In the genomic region with DNA sequence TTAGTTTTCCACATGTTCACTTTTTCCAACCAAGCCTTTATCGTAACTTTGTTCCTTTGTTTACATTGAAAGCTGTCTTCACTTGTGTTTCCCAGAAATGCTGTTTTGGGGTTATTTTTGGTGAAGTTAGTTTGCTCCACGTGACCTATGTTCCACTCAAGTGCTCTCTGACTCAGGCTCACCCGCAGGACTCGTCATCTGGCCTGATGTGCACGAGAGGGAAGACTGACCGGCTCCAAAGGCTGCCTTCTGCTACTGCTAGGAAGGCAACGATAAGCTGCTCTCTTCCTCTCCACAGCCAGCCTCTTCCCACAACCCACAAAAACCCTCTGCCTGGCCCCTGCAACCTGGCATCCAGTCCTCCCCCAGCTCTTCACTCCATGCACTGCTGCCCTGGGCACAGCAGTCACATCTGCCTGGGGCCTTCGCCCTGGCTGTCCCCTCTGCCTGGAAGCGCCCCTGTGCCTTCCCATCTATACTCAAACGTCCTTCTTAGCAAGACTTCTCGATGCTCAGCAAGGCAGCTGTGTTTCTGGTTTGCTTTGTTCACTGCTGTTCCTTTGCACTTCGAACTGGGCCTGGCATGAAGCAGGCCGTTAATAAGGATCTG, we compare ENCODE assay signal across 8 cellular contexts. TPM values are rescaled to one million over a fixed set of nuclear protein-coding genes. Genes with fewer than 3 reads are reported as not detected.
DNase-seq lines count a peak whose midpoint lies in the region; ATAC-seq lines count a peak whose summit lies in the region.

No MANE protein-coding gene starts in this region.

- H3K4me1 ChIP-seq in right cardiac atrium (ENCODE audit: control insufficient read depth, insufficient read depth, low read length) = peaks cover 27% of the 10 kb centered on the region

- ATAC-seq in GM21423 (IDR thresholded peaks at IDR 0.05; ENCODE audit: unreplicated experiment) = peak; percentile 47
- peak; percentile 91 to 94 for ATAC-seq in right cardiac atrium
- ATAC-seq in HG02678 (IDR thresholded peaks at IDR 0.05; ENCODE audit: unreplicated experiment) = no peak
- no peak for ATAC-seq in HG02973 (IDR thresholded peaks at IDR 0.05; ENCODE audit: unreplicated experiment)
- ATAC-seq in HG03520 (IDR thresholded peaks at IDR 0.05; ENCODE audit: unreplicated experiment) = no peak

- H3K9me3 ChIP-seq in right cardiac atrium (ENCODE audit: control insufficient read depth, low read length) = no peaks in the 10 kb centered on the region

- peak overlapping the region; percentile 25 for H3K27ac ChIP-seq in angular gyrus (ENCODE audit: low read depth, low read length)
- peak overlapping the region; percentile 90 for H3K27ac ChIP-seq in right cardiac atrium (ENCODE audit: low read length)

- H3K27me3 ChIP-seq in right cardiac atrium (ENCODE audit: control insufficient read depth, insufficient read depth) = no peaks in the 10 kb centered on the region

- no peak overlapping the region for H3K4me3 ChIP-seq in right cardiac atrium (ENCODE audit: low read length)
- peak overlapping the region; percentile 6 for H3K4me3 ChIP-seq in skeletal muscle cell (ENCODE audit: low read depth, low read length)

- intact Hi-C loops in right cardiac atrium (cut with DNase I) = no loop called here

- 10% methylated on average over 13 of the region's 13 CpGs for WGBS in right cardiac atrium

- DNase-seq in RPMI7951 (ENCODE audit: low read depth) = peak; percentile 96
- DNase-seq in right cardiac atrium = peak; percentile 81 to 86 (median 84)
- DNase-seq in skeletal muscle cell (ENCODE audit: low read depth) = peak; percentile 77

RNA-seq across cellular contexts. Expression of a gene that starts 28.0 kb away (rescaled TPM):
- 6.5 and 7.6 TPM in 2 replicates for total RNA-seq in RPMI7951 (2014; rRNA removed; shearing (Covaris generic))
- total RNA-seq in right cardiac atrium = 10 to 100 TPM; 21.9 to 29.4 (median 23.0) TPM
- 11.1 TPM for polyA plus RNA-seq in right cardiac atrium

Comparison
In these comparisons a context has a peak if more than half of its experiments do, and no peak if none do; other contexts are left out.
1. ATAC-seq: peak in GM21423 (single experiment) and right cardiac atrium (2 of 2); none in HG02678 (single experiment), HG02973 (single experiment) and HG03520 (single experiment).
2. Peak in every context shown above with its lines, with median percentiles within 50 percentile points of each other: DNase-seq.